8 cellular contexts compared by ENCODE assay signal in genomic region chr14:65824285-65824977, GRCh38.
DNase-seq lines count a peak whose midpoint lies in the region; ATAC-seq lines count a peak whose summit lies in the region.

No MANE protein-coding gene starts in this region.

- ATAC-seq in HG03354 (IDR thresholded peaks at IDR 0.05; ENCODE audit: poor library complexity, severe bottlenecking, unreplicated experiment) = peak; percentile 81
- ATAC-seq in effector memory CD8-positive, alpha-beta T cell (replicated peaks) = peak; percentile 93
- peak; percentile 86 for ATAC-seq in stimulated activated memory B cell treated with anti-CD40 and anti-IgM and Interleukin-4, amounts not matched to agents 10 μg/mL and 1 μg/mL and 100 μg/mL, for 72 hours

- no peaks in the 10 kb centered on the region for H3K36me3 Mint-ChIP-seq in effector memory CD8-positive, alpha-beta T cell (ENCODE audit: insufficient read depth)
- H3K36me3 Mint-ChIP-seq in stimulated activated memory B cell treated with anti-CD40 and anti-IgM and Interleukin-4, amounts not matched to agents 10 μg/mL and 1 μg/mL and 100 μg/mL, for 72 hours = peaks cover 3% of the 10 kb centered on the region

- H3K4me3 Mint-ChIP-seq in effector memory CD8-positive, alpha-beta T cell = no peak overlapping the region
- H3K4me3 Mint-ChIP-seq in stimulated activated memory B cell treated with anti-CD40 and anti-IgM and Interleukin-4, amounts not matched to agents 10 μg/mL and 1 μg/mL and 100 μg/mL, for 72 hours = no peak overlapping the region

- DNase-seq in NCI-H510A treated with DMSO at 0.1 percent for 48 hours (lab: John Stamatoyannopoulos, UW) = peak; percentile 89
- DNase-seq in NCI-H510A (lab: John Stamatoyannopoulos, UW) = no peak
- DNase-seq in NCI-H526 treated with DMSO at 0.1 percent for 48 hours (lab: John Stamatoyannopoulos, UW) = peak; percentile 24
- DNase-seq in activated CD4-positive, alpha-beta T cell treated with anti-CD3 and anti-CD28 coated beads, Interleukin-2, amount 50 U/mL, for 48 hours = peak; percentile 54 to 67
- peak; percentile 53 to 65 (median 58) for DNase-seq in effector memory CD8-positive, alpha-beta T cell
- DNase-seq in myocyte (ENCODE audit: low read depth) = peak; percentile 75

- H3K4me1 Mint-ChIP-seq in effector memory CD8-positive, alpha-beta T cell (ENCODE audit: low read depth in 2 of 2) = peaks cover 2 to 10% of the 10 kb centered on the region in 2 donors
- H3K4me1 Mint-ChIP-seq in stimulated activated memory B cell treated with anti-CD40 and anti-IgM and Interleukin-4, amounts not matched to agents 10 μg/mL and 1 μg/mL and 100 μg/mL, for 72 hours = peaks cover 6% of the 10 kb centered on the region

- no peaks in the 10 kb centered on the region for H3K9me3 Mint-ChIP-seq in effector memory CD8-positive, alpha-beta T cell
- H3K9me3 Mint-ChIP-seq in stimulated activated memory B cell treated with anti-CD40 and anti-IgM and Interleukin-4, amounts not matched to agents 10 μg/mL and 1 μg/mL and 100 μg/mL, for 72 hours = no peaks in the 10 kb centered on the region

- no peak overlapping the region for H3K27ac Mint-ChIP-seq in effector memory CD8-positive, alpha-beta T cell
- H3K27ac Mint-ChIP-seq in stimulated activated memory B cell treated with anti-CD40 and anti-IgM and Interleukin-4, amounts not matched to agents 10 μg/mL and 1 μg/mL and 100 μg/mL, for 72 hours = no peak overlapping the region

- H3K27me3 Mint-ChIP-seq in effector memory CD8-positive, alpha-beta T cell = no peaks in the 10 kb centered on the region
- peaks cover 10% of the 10 kb centered on the region for H3K27me3 Mint-ChIP-seq in stimulated activated memory B cell treated with anti-CD40 and anti-IgM and Interleukin-4, amounts not matched to agents 10 μg/mL and 1 μg/mL and 100 μg/mL, for 72 hours
